ENCODE assay signal across 10 cellular contexts in the genomic region with DNA sequence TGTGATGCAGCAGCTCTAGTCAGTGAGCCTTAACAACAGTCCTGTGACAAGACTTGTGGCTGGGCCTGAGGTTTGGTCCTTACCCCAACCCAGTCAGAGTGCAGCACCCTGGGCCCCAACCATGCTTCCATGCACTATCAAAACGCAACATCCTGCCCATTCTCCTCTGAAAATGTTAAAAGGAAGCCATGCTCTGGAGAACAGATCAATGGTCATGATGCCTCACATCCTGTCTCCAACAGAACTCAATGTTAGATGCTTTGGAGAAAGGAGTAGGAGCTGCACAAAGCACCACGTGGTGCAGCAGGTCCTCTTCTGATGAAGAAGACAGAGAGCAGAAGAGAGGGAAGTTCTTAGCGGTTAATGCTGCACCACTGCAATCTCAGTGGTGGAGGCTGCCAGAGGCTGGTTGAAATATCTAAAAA. TPM values are rescaled to one million over a fixed set of nuclear protein-coding genes. Genes with fewer than 3 reads are reported as not detected.
DNase-seq lines count a peak whose midpoint lies in the region; ATAC-seq and TF ChIP-seq lines count a peak whose summit lies in the region.
"Had no signal": no experiment of that assay in that cellular context is flagged by ENCODE, and none has a peak within 500 bp of the region (broad histone marks: within the 10 kb centered on the region; RNA-seq: fewer than 3 reads in every experiment).

No MANE protein-coding gene starts in this region.

- H3K79me2 ChIP-seq in GM23248 (ENCODE audit: insufficient read depth): peaks cover 87% of the 10 kb centered on the region

- no peak overlapping the region for H3K4me2 ChIP-seq in GM23248 (ENCODE audit: unreplicated experiment)

- in situ Hi-C loops in GM23248 (cut with MboI): no loop called here

- H3K9me2 ChIP-seq in GM23248 (ENCODE audit: insufficient read depth): no peaks in the 10 kb centered on the region

- no peak overlapping the region for H3K9ac ChIP-seq in GM23248

- DNase-seq in GM23248 (no peak), T-cell (no peak), natural killer cell (no peak), HK-2 (ENCODE audit: unreplicated experiment) (no peak), NCI-H345 (lab: John Stamatoyannopoulos, UW) (no peak), NCI-H1092 treated with DMSO at 0.1 percent for 48 hours (lab: John Stamatoyannopoulos, UW) (no peak)
- DNase-seq: spleen had no signal

- ATAC-seq in GM18502 (IDR thresholded peaks at IDR 0.05; ENCODE audit: poor library complexity, unreplicated experiment) (peak; percentile 31), T-cell (replicated peaks in 1 of 4) (peak in 3 of 4 experiments; percentile 42 to 51 (median 48)), natural killer cell (peak; percentile 33 to 59 (median 42))

- CTCF ChIA-PET in T-cell (lab: Charles Lee): no interaction called here

- intact Hi-C loops in natural killer cell (cut with micrococcal nuclease): no loop called here

- H3K27me3 Mint-ChIP-seq in T-cell (no peaks in the 10 kb centered on the region), natural killer cell (ENCODE audit: low read depth in 2 of 2) (no peaks in the 10 kb centered on the region)
- H3K27me3 Mint-ChIP-seq: activated naive CD8-positive, alpha-beta T cell; IgD-negative memory B cell had no signal

- H3K27ac Mint-ChIP-seq in T-cell (no peak overlapping the region), natural killer cell (peak overlapping the region; percentile 50 to 73)
- H3K27ac Mint-ChIP-seq: activated naive CD8-positive, alpha-beta T cell had no signal

- peaks cover 92% of the 10 kb centered on the region for H3F3A ChIP-seq in GM23248 (ENCODE audit: insufficient read depth)

- H4K20me1 ChIP-seq in GM23248 (ENCODE audit: insufficient read depth): no peaks in the 10 kb centered on the region

- no peak for TF ChIP-seq CTCF in natural killer cell (IDR thresholded peaks at IDR 0.05)

- POLR2A ChIA-PET in T-cell (lab: Charles Lee): no interaction called here

- WGBS in GM23248 (ENCODE audit: low coverage in 1 of 2, low lambda C conversion rate in 2 of 2, missing lambda C conversion rate in 2 of 2), 2 experiments: 96 to 97% methylated on average over 3 of the region's 3 CpGs

- H3K4me3 Mint-ChIP-seq in T-cell (peak overlapping the region in 1 of 3 donors; percentile 35), natural killer cell (peak overlapping the region; percentile 57)
- H3K4me3 Mint-ChIP-seq: IgD-negative memory B cell had no signal

- no peaks in the 10 kb centered on the region for H3K27me3 ChIP-seq in GM23248 (replicated peaks; ENCODE audit: insufficient read depth)
- H3K27me3 ChIP-seq: spleen had no signal

- peaks cover 15% of the 10 kb centered on the region for H3K36me3 ChIP-seq in GM23248 (ENCODE audit: low read depth)

- H3K36me3 Mint-ChIP-seq in T-cell: peaks cover 19% of the 10 kb centered on the region
- H3K36me3 Mint-ChIP-seq in natural killer cell: no peaks in the 10 kb centered on the region

- H3K9me3 Mint-ChIP-seq in T-cell (no peaks in the 10 kb centered on the region), natural killer cell (no peaks in the 10 kb centered on the region)
- H3K9me3 Mint-ChIP-seq: IgD-negative memory B cell had no signal

- no peaks in the 10 kb centered on the region for H3K9me3 ChIP-seq in GM23248 (ENCODE audit: low read depth)
- H3K9me3 ChIP-seq: spleen had no signal

- peaks cover 78% of the 10 kb centered on the region for H3K4me1 ChIP-seq in GM23248 (ENCODE audit: insufficient read depth)

- H3K4me3 ChIP-seq in GM23248: no peak overlapping the region
- H3K4me3 ChIP-seq: spleen had no signal

- H3K27ac ChIP-seq in GM23248: peak overlapping the region; percentile 24; the same call in 1 of the 2 replicates

- H3K4me1 Mint-ChIP-seq in T-cell (peaks cover 51 to 54% (median 51%) of the 10 kb centered on the region in 3 donors), natural killer cell (peaks cover 49 to 59% of the 10 kb centered on the region in 2 donors)

- H2AFZ ChIP-seq in GM23248: no peak overlapping the region

RNA-seq across cellular contexts. Expression of gene TRAM2, which starts 41.9 kb away (rescaled TPM):
- 174 and 182 TPM in 2 replicates for total RNA-seq in GM23248 (2014; rRNA removed; shearing (Covaris generic))
- polyA plus RNA-seq in GM23248 (2016; fragmentation: Nextera tagmentation; extraction: Ambion mirVana): 141 and 145 TPM in 2 replicates
- total RNA-seq in T-cell: 10 to 100 TPM in 1 of 5 donors, 1 to 10 TPM in 4; 8.8 to 12.1 (median 9.3) TPM
- total RNA-seq in natural killer cell: 10 to 100 TPM; 16.2 to 20.0 (median 19.2) TPM

Comparison
In these comparisons a context has a peak if more than half of its experiments do, and no peak if none do; other contexts are left out.
1. H3K27ac Mint-ChIP-seq: peak in natural killer cell (2 of 2); none in T-cell (0 of 2).
2. Peak in every context shown above with its lines, with median percentiles within 50 percentile points of each other: ATAC-seq.